Comparison of ENCODE assay signal across 2 cellular contexts in the genomic region with DNA sequence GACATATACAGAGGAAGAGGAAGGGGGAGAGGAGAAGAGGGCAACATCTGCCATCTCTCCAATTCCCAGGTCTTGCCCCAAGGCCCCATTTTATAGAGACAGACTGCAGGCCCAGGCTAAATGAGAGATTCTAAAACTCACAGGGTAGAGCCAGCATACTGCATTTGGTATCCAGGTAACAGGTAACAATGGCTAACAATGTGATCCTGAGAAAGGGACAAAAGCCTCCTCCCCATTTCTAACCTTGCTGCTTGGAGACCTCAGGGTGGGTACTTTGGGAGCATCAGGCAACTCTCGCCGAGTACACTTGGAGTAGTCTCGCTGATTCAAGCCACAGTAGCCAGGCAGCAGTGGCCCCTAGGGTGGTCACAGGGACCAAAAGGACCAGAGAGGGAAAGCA.
TF ChIP-seq lines count a peak whose summit lies in the region.

No MANE protein-coding gene starts in this region.

TF ChIP-seq in GM23338, 12 proteins besides CTCF, POLR2A, EP300 and RAD21 (continues in another document):
- TF ChIP-seq ZNF114 (CRISPR knock-in tag; IDR thresholded peaks at IDR 0.05) = no peak
- TF ChIP-seq EZH2 (IDR thresholded peaks at IDR 0.05; ENCODE audit: low read depth, unreplicated experiment) = no peak
- no peak for TF ChIP-seq EZH2phosphoT487 (IDR thresholded peaks at IDR 0.05; ENCODE audit: unreplicated experiment)
- TF ChIP-seq CREB1 (CRISPR knock-in tag; IDR thresholded peaks at IDR 0.05; ENCODE audit: low read depth) = no peak
- TF ChIP-seq, protein P1, sequence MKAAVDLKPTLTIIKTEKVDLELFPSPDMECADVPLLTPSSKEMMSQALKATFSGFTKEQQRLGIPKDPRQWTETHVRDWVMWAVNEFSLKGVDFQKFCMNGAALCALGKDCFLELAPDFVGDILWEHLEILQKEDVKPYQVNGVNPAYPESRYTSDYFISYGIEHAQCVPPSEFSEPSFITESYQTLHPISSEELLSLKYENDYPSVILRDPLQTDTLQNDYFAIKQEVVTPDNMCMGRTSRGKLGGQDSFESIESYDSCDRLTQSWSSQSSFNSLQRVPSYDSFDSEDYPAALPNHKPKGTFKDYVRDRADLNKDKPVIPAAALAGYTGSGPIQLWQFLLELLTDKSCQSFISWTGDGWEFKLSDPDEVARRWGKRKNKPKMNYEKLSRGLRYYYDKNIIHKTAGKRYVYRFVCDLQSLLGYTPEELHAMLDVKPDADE (IDR thresholded peaks at IDR 0.05) = no peak
- TF ChIP-seq NANOG (IDR thresholded peaks at IDR 0.05; ENCODE audit: borderline replicate concordance) = no peak
- TF ChIP-seq ZNF331 (CRISPR knock-in tag; IDR thresholded peaks at IDR 0.05; ENCODE audit: low read depth) = no peak
- no peak for TF ChIP-seq STAT1 (IDR thresholded peaks at IDR 0.05; ENCODE audit: unreplicated experiment)
- TF ChIP-seq, protein P2, sequence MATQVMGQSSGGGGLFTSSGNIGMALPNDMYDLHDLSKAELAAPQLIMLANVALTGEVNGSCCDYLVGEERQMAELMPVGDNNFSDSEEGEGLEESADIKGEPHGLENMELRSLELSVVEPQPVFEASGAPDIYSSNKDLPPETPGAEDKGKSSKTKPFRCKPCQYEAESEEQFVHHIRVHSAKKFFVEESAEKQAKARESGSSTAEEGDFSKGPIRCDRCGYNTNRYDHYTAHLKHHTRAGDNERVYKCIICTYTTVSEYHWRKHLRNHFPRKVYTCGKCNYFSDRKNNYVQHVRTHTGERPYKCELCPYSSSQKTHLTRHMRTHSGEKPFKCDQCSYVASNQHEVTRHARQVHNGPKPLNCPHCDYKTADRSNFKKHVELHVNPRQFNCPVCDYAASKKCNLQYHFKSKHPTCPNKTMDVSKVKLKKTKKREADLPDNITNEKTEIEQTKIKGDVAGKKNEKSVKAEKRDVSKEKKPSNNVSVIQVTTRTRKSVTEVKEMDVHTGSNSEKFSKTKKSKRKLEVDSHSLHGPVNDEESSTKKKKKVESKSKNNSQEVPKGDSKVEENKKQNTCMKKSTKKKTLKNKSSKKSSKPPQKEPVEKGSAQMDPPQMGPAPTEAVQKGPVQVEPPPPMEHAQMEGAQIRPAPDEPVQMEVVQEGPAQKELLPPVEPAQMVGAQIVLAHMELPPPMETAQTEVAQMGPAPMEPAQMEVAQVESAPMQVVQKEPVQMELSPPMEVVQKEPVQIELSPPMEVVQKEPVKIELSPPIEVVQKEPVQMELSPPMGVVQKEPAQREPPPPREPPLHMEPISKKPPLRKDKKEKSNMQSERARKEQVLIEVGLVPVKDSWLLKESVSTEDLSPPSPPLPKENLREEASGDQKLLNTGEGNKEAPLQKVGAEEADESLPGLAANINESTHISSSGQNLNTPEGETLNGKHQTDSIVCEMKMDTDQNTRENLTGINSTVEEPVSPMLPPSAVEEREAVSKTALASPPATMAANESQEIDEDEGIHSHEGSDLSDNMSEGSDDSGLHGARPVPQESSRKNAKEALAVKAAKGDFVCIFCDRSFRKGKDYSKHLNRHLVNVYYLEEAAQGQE (IDR thresholded peaks at IDR 0.05; ENCODE audit: unreplicated experiment) = no peak
- no peak for TF ChIP-seq POLR2AphosphoS5 (IDR thresholded peaks at IDR 0.05; ENCODE audit: low read depth)

TF ChIP-seq in H1, 55 proteins besides CTCF, POLR2A, EP300 and RAD21:
- TF ChIP-seq TEAD4 (IDR thresholded peaks at IDR 0.05; ENCODE audit: low read depth, low read length) (no peak), GABPA (IDR thresholded peaks at IDR 0.05; ENCODE audit: borderline replicate concordance, insufficient read depth, low read length) (no peak), CHD1 (IDR thresholded peaks at IDR 0.05; ENCODE audit: low read depth, low read length) (no peak), TCF12 (IDR thresholded peaks at IDR 0.05; ENCODE audit: low read depth, low read length) (no peak), POLR2AphosphoS5 (IDR thresholded peaks at IDR 0.05; ENCODE audit: low read depth, low read length) (no peak), POU5F1 (IDR thresholded peaks at IDR 0.05; ENCODE audit: low read depth, low read length) (no peak), KDM4A (IDR thresholded peaks at IDR 0.05; ENCODE audit: low read depth, low read length, severe bottlenecking) (no peak)
- TF ChIP-seq, protein P3, sequence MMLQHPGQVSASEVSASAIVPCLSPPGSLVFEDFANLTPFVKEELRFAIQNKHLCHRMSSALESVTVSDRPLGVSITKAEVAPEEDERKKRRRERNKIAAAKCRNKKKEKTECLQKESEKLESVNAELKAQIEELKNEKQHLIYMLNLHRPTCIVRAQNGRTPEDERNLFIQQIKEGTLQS (IDR thresholded peaks at IDR 0.05; ENCODE audit: insufficient read depth, low read depth, low read length) = no peak
- TF ChIP-seq, protein P4, sequence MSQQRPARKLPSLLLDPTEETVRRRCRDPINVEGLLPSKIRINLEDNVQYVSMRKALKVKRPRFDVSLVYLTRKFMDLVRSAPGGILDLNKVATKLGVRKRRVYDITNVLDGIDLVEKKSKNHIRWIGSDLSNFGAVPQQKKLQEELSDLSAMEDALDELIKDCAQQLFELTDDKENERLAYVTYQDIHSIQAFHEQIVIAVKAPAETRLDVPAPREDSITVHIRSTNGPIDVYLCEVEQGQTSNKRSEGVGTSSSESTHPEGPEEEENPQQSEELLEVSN (IDR thresholded peaks at IDR 0.05) = no peak
